8 cellular contexts compared by ENCODE assay signal in the genomic region with DNA sequence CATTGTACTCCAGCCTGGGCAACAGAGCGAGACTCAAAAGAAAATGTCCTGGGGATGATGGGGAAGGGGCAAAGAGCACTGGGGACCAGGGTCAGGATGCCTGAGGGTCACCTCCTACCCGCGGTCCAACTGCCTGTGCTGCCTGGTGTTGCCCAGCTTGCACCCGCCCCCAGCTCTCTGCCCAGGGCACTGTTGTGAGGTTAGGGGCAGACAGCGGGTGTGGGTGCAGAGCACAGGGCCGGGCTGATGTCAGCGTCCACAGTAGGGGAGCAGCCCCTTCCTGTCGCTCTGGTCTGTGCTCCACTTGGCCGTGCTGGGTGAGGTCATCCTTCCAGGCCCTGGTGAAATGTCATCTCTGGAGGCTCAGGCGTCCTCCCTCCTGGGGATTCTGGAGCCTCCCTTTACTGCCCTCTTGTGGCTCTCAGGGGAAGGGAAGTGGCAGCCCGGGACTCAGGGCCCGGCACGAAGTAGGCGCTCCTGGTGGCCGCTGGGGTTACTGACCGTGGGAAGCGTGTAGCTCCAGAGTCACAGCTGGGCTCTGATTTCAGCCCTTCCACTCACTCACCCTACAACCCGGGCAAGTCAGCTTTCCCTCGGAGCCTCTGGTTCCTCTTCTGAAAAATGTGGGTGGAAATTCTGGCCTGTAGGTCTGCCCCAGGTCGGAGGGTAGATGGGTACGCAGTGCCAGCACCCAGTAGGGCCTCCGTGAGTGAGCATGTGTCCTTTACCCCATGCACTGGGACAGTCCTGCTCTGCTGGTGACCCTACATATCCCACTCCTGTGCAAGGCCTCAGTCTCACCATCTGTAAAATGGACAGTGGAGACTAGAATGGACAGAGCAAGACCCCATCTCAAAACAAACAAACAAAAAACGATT. TPM values are rescaled to one million over a fixed set of nuclear protein-coding genes. Genes with fewer than 3 reads are reported as not detected.
DNase-seq lines count a peak whose midpoint lies in the region; TF ChIP-seq lines count a peak whose summit lies in the region.

No MANE protein-coding gene starts in this region.

- H3K27me3 ChIP-seq in neutrophil, result peaks cover 25% of the 10 kb centered on the region

- H3K9me3 ChIP-seq in neutrophil, result no peaks in the 10 kb centered on the region

- H3K27ac Mint-ChIP-seq in IgD-negative memory B cell, result peak overlapping the region in 1 of 3 donors; percentile 21

- peaks cover 18 to 34% (median 27%) of the 10 kb centered on the region in 3 donors for H3K4me1 Mint-ChIP-seq in IgD-negative memory B cell

- peak; percentile 90 for DNase-seq in COLO668 (lab: John Stamatoyannopoulos, UW; ENCODE audit: unreplicated experiment)
- peak; percentile 83 for DNase-seq in GM20000 (ENCODE audit: low spot score)
- DNase-seq in RPMI7951 (ENCODE audit: low read depth), result peak; percentile 87
- DNase-seq in activated T-helper 1 cell treated with anti-CD3 and anti-CD28 coated beads, Interleukin-2, amount 50 U/mL, for 16 hours (ENCODE audit: low read depth in 1 of 2, low spot score in 1 of 2), result peak; percentile 64 to 69
- peak; percentile 82 for DNase-seq in fibroblast of peridontal ligament (ENCODE audit: extremely low read depth)
- DNase-seq in superior temporal gyrus (ENCODE audit: extremely low spot score), result peak; percentile 58

- no peak overlapping the region for H3K27ac ChIP-seq in neutrophil

- no peak overlapping the region for H3K4me3 ChIP-seq in neutrophil (ENCODE audit: low read depth in 1 of 2, low read length in 1 of 2)

- H3K36me3 ChIP-seq in neutrophil, result no peaks in the 10 kb centered on the region

- peak; percentile 97 for TF ChIP-seq CTCF in GM20000 (IDR thresholded peaks at IDR 0.05; ENCODE audit: extremely low read depth, missing control alignments)
- peak; percentile 54 for TF ChIP-seq CTCF in neutrophil (IDR thresholded peaks at IDR 0.05)

- peaks cover 2% of the 10 kb centered on the region for H3K36me3 Mint-ChIP-seq in IgD-negative memory B cell

- peaks cover 12% of the 10 kb centered on the region for H3K27me3 Mint-ChIP-seq in IgD-negative memory B cell

- H3K4me3 Mint-ChIP-seq in IgD-negative memory B cell, result peak overlapping the region; percentile 8 to 87 (median 63)

- H3K4me1 ChIP-seq in neutrophil (ENCODE audit: control insufficient read depth in 1 of 2, insufficient read depth in 1 of 2, low read depth in 1 of 2, low read length in 1 of 2), result peaks cover 0 to 5% of the 10 kb centered on the region in 2 experiments

- H3K9me3 Mint-ChIP-seq in IgD-negative memory B cell, result peaks cover 0 to 1% (median 0%) of the 10 kb centered on the region in 3 donors

RNA-seq across cellular contexts. Expression of a gene that starts 17.3 kb away (rescaled TPM):
- polyA plus RNA-seq in IgD-negative memory B cell, result 40.3 TPM
- total RNA-seq in RPMI7951 (2014; rRNA removed; shearing (Covaris generic)), result 0.29 and 0.96 TPM in 2 replicates
